In the genomic region with DNA sequence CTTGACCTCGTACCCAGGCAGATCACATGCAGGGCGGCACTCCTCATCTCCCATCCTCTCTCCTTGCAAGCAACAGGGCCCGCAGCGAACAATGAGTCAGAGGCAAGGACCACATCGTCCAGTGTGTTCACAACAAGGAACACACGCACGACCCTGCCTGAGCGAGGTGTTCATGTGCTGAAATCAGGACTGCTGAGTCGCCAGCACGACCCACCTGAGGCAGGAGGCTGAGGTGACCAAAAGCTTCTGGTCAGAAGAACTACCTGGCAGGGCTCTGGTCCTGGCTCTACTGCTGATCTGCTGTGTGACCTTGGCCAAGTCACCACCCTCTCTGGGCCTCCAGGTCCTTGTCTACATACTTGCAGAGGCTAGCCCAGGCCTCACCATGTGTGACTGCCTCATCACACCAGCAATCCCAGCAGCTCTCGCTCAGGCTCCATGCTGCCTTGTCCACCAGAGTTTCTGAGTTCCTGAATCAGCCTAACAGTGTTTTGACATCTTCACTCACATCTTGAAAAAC, we compare ENCODE assay signal across 14 cellular contexts.
DNase-seq lines count a peak whose midpoint lies in the region; ATAC-seq and TF ChIP-seq lines count a peak whose summit lies in the region.
"Had no signal": no experiment of that assay in that cellular context is flagged by ENCODE, and none has a peak within 500 bp of the region (broad histone marks: within the 10 kb centered on the region; RNA-seq: fewer than 3 reads in every experiment).

No MANE protein-coding gene starts in this region.

- no peak overlapping the region for H3K4me3 ChIP-seq in GM12864 (ENCODE audit: low read depth, low read length)
- H3K4me3 ChIP-seq: ascending aorta had no signal

- no peak for TF ChIP-seq CTCF in GM12864 (IDR thresholded peaks at IDR 0.05; ENCODE audit: low read depth, low read length, missing control alignments)
- TF ChIP-seq CTCF in GM10266 (IDR thresholded peaks at IDR 0.05; ENCODE audit: control insufficient read depth, insufficient read depth, low read depth, missing control alignments), result no peak

- peak; percentile 5 for DNase-seq in GM12864 (ENCODE audit: low read depth)
- DNase-seq in activated naive CD8-positive, alpha-beta T cell treated with anti-CD3 and anti-CD28 coated beads, Interleukin-2, amount 50 U/mL, for 24 hours, result no peak
- DNase-seq in hepatic stellate cell (ENCODE audit: low spot score), result peak; percentile 71
- DNase-seq in renal cortical epithelial cell (ENCODE audit: low read depth), result peak; percentile 47
- no peak for DNase-seq in GM10266 (ENCODE audit: extremely low spot score)
- no peak for DNase-seq in NAMALWA (ENCODE audit: low spot score)
- no peak for DNase-seq in DMS53 treated with DMSO at 0.1 percent for 48 hours (lab: John Stamatoyannopoulos, UW; ENCODE audit: unreplicated experiment)
- DNase-seq: activated CD8-positive, alpha-beta memory T cell treated with anti-CD3 and anti-CD28 coated beads, Interleukin-2, amount 50 U/mL, for 4 hours; AML-193; Kasumi-1; kidney glomerular epithelial cell had no signal

- no peaks in the 10 kb centered on the region for H3K27me3 Mint-ChIP-seq in activated naive CD8-positive, alpha-beta T cell treated with anti-CD3 and anti-CD28 coated beads, Interleukin-2, amount 50 U/mL, for 24 hours
- H3K27me3 Mint-ChIP-seq: progenitor cell of endocrine pancreas had no signal

- no peaks in the 10 kb centered on the region for H3K9me3 Mint-ChIP-seq in activated naive CD8-positive, alpha-beta T cell treated with anti-CD3 and anti-CD28 coated beads, Interleukin-2, amount 50 U/mL, for 24 hours

- H3K4me1 Mint-ChIP-seq in activated naive CD8-positive, alpha-beta T cell treated with anti-CD3 and anti-CD28 coated beads, Interleukin-2, amount 50 U/mL, for 24 hours, result peaks cover 22% of the 10 kb centered on the region

- H3K4me3 Mint-ChIP-seq in activated naive CD8-positive, alpha-beta T cell treated with anti-CD3 and anti-CD28 coated beads, Interleukin-2, amount 50 U/mL, for 24 hours, result no peak overlapping the region

- H3K36me3 Mint-ChIP-seq in activated naive CD8-positive, alpha-beta T cell treated with anti-CD3 and anti-CD28 coated beads, Interleukin-2, amount 50 U/mL, for 24 hours (ENCODE audit: low read depth), result no peaks in the 10 kb centered on the region

- peak; percentile 14 for ATAC-seq in activated naive CD8-positive, alpha-beta T cell treated with anti-CD3 and anti-CD28 coated beads, Interleukin-2, amount 50 U/mL, for 24 hours
- ATAC-seq in HG02840 (IDR thresholded peaks at IDR 0.05; ENCODE audit: low FRiP score, unreplicated experiment), result no peak

- no peak overlapping the region for H3K27ac Mint-ChIP-seq in activated naive CD8-positive, alpha-beta T cell treated with anti-CD3 and anti-CD28 coated beads, Interleukin-2, amount 50 U/mL, for 24 hours

Comparison
In these comparisons a context has a peak if more than half of its experiments do, and no peak if none do; other contexts are left out.
1. DNase-seq: peak in GM12864 (single experiment), hepatic stellate cell (single experiment) and renal cortical epithelial cell (single experiment); none in activated naive CD8-positive, alpha-beta T cell treated with anti-CD3 and anti-CD28 coated beads, Interleukin-2, amount 50 U/mL, for 24 hours (single experiment), GM10266 (single experiment), NAMALWA (single experiment) and DMS53 treated with DMSO at 0.1 percent for 48 hours (single experiment).